In genomic region chr17:74892974-74893911, GRCh38 we compare ENCODE assay signal across 11 cellular contexts. TPM values are rescaled to one million over a fixed set of nuclear protein-coding genes. Genes with fewer than 3 reads are reported as not detected.
A peak's percentile ranks its signal among the peaks of the same experiment; 100 is the strongest.
DNase-seq lines count a peak whose midpoint lies in the region; ATAC-seq and TF ChIP-seq lines count a peak whose summit lies in the region.
"Had no signal": no experiment of that assay in that cellular context is flagged by ENCODE, and none has a peak within 500 bp of the region (broad histone marks: within the 10 kb centered on the region; RNA-seq: fewer than 3 reads in every experiment).

Gene FADS6 (minus strand): TSS chr17:74893633. CDS start chr17:74893595, 38 bp downstream.

- no peaks in the 10 kb centered on the region for H3K36me3 ChIP-seq in stomach

- peaks cover 47% of the 10 kb centered on the region for H3K27me3 Mint-ChIP-seq in activated CD4-positive, alpha-beta T cell treated with anti-CD3 and anti-CD28 coated beads, Interleukin-2, amount 10 ng/mL, durations not matched to agents 24 days and 14 days

- WGBS in stomach, 5 donors = 4 to 6% (median 4%) methylated on average over 31 to 86 of the region's 86 CpGs

- no peak within 1 kb of the TSS for H3K27ac ChIP-seq in stomach

- no peak for TF ChIP-seq EP300 in stomach (IDR thresholded peaks at IDR 0.05)

- H3K4me1 Mint-ChIP-seq in activated CD4-positive, alpha-beta T cell treated with anti-CD3 and anti-CD28 coated beads, Interleukin-2, amount 10 ng/mL, durations not matched to agents 24 days and 14 days = peaks cover 2% of the 10 kb centered on the region

- peak within 1 kb of the TSS; percentile 68 for H3K4me3 Mint-ChIP-seq in activated CD4-positive, alpha-beta T cell treated with anti-CD3 and anti-CD28 coated beads, Interleukin-2, amount 10 ng/mL, durations not matched to agents 24 days and 14 days
- H3K4me3 Mint-ChIP-seq: activated CD4-positive, alpha-beta memory T cell treated with anti-CD3 and anti-CD28 coated beads for 36 hours had no signal

- H3K4me3 ChIP-seq in stomach = peak within 1 kb of the TSS; percentile 36 to 48 (median 37)

- intact Hi-C loops in activated CD4-positive, alpha-beta T cell treated with anti-CD3 and anti-CD28 coated beads, Interleukin-2, amount 10 ng/mL, durations not matched to agents 24 days and 14 days (cut with micrococcal nuclease) = no loop called here
- intact Hi-C loops in stomach (cut with DNase I; ENCODE audit: low total_unique reads) = no loop called here

- H3K27ac Mint-ChIP-seq in activated CD4-positive, alpha-beta T cell treated with anti-CD3 and anti-CD28 coated beads, Interleukin-2, amount 10 ng/mL, durations not matched to agents 24 days and 14 days = no peak within 1 kb of the TSS
- H3K27ac Mint-ChIP-seq: activated CD4-positive, alpha-beta memory T cell treated with anti-CD3 and anti-CD28 coated beads for 36 hours had no signal

- H3K27me3 ChIP-seq in stomach = peaks cover 12 to 93% (median 48%) of the 10 kb centered on the region in 3 donors

- DNase-seq in activated CD4-positive, alpha-beta T cell treated with anti-CD3 and anti-CD28 coated beads, Interleukin-2, amount 10 ng/mL, durations not matched to agents 24 days and 14 days = peak; percentile 70
- DNase-seq in activated CD4-positive, alpha-beta T cell treated with anti-CD3 and anti-CD28 coated beads, Interleukin-2, amount 50 U/mL, for 4 hours = no peak
- DNase-seq in cerebellar cortex (ENCODE audit: low spot score) (peak; percentile 27), left kidney (ENCODE audit: low read depth, low spot score) (peak; percentile 30), stomach (no peak), SK-N-DZ (ENCODE audit: low spot score) (no peak)
- DNase-seq: activated CD4-positive, alpha-beta memory T cell treated with anti-CD3 and anti-CD28 coated beads for 36 hours; NCI-H2081 treated with DMSO at 0.1 percent for 48 hours had no signal

- TF ChIP-seq CTCF in stomach (IDR thresholded peaks at IDR 0.05) = no peak

- no peak for TF ChIP-seq POLR2A in stomach (IDR thresholded peaks at IDR 0.05)

- no peaks in the 10 kb centered on the region for H3K9me3 ChIP-seq in stomach

- ATAC-seq in HG02938 (IDR thresholded peaks at IDR 0.05; ENCODE audit: unreplicated experiment) = no peak
- ATAC-seq in HG03097 (IDR thresholded peaks at IDR 0.05; ENCODE audit: low FRiP score, unreplicated experiment) = no peak

- peaks cover 11 to 14% (median 13%) of the 10 kb centered on the region in 4 donors for H3K4me1 ChIP-seq in stomach

- no peaks in the 10 kb centered on the region for H3K36me3 Mint-ChIP-seq in activated CD4-positive, alpha-beta T cell treated with anti-CD3 and anti-CD28 coated beads, Interleukin-2, amount 10 ng/mL, durations not matched to agents 24 days and 14 days (ENCODE audit: low read depth)
- H3K36me3 Mint-ChIP-seq: activated CD4-positive, alpha-beta memory T cell treated with anti-CD3 and anti-CD28 coated beads for 36 hours had no signal

- H3K9me3 Mint-ChIP-seq in activated CD4-positive, alpha-beta T cell treated with anti-CD3 and anti-CD28 coated beads, Interleukin-2, amount 10 ng/mL, durations not matched to agents 24 days and 14 days = no peaks in the 10 kb centered on the region
- H3K9me3 Mint-ChIP-seq: activated CD4-positive, alpha-beta memory T cell treated with anti-CD3 and anti-CD28 coated beads for 36 hours had no signal

RNA-seq across cellular contexts. Expression of gene FADS6, which starts in this region (rescaled TPM):
- not detected in 2 replicates for total RNA-seq in activated CD4-positive, alpha-beta T cell treated with anti-CD3 and anti-CD28 coated beads, Interleukin-2, amount 10 ng/mL, durations not matched to agents 24 days and 14 days
- 1 to 10 TPM in 1 of 5 donors, not detected in 4; 1.8 TPM for total RNA-seq in stomach
- under 1 TPM in 1 of 3 donors, not detected in 2; 0.50 TPM for polyA plus RNA-seq in stomach
- polyA plus RNA-seq in SK-N-DZ (2014; cell fraction: cytosol; rRNA removed) = not detected in 2 replicates
- polyA plus RNA-seq in SK-N-DZ (2014; cell fraction: nucleus; rRNA removed) = not detected in 2 replicates
- total RNA-seq: activated CD4-positive, alpha-beta memory T cell treated with anti-CD3 and anti-CD28 coated beads for 36 hours; sciatic nerve had no signal

Comparison
In these comparisons a context has a peak if more than half of its experiments do, and no peak if none do; other contexts are left out.
1. Peak in DNase-seq in activated CD4-positive, alpha-beta T cell treated with anti-CD3 and anti-CD28 coated beads, Interleukin-2, amount 10 ng/mL, durations not matched to agents 24 days and 14 days; RNA of the gene not detected or under 1 TPM.
2. DNase-seq: peak in cerebellar cortex (single experiment) and left kidney (single experiment); none in activated CD4-positive, alpha-beta T cell treated with anti-CD3 and anti-CD28 coated beads, Interleukin-2, amount 50 U/mL, for 4 hours (0 of 2), stomach (single experiment) and SK-N-DZ (single experiment).